ENCODE assay signal across 8 cellular contexts in the genomic region with DNA sequence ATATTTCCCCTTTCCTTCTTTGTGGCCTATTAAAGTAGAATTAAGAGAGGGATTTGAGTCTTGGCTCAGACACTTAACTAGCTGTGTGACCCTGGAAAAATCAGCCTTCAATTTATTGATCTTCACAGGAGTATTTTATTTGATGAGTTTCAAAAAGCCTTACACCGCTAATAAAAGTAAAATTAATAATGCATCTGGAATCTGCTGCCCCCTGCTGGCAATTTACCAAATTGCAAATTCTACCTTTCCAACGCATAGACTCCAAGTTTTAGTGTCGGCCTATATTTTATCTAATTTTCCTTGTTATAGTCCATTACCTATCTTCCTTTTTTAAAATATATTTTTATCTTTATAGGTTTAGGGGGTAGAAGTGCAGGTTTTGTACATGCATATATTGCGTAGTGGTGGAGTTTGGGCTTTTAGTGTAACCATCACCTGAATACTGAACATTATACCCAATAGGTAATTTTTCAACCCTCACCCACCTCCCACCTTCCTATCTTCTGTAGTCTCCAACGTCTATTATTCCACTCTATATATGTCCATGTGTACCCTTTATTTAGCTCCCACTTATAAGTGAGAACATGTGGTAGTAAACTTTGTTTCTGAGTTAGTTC. TPM values are rescaled to one million over a fixed set of nuclear protein-coding genes. Genes with fewer than 3 reads are reported as not detected.
A peak's percentile ranks its signal among the peaks of the same experiment; 100 is the strongest.
DNase-seq lines count a peak whose midpoint lies in the region; ATAC-seq, FAIRE-seq and TF ChIP-seq lines count a peak whose summit lies in the region.

No MANE protein-coding gene starts in this region.

- H3F3A ChIP-seq in DOHH2 (ENCODE audit: control insufficient read depth, insufficient read depth) = no peaks in the 10 kb centered on the region

- H3K4me2 ChIP-seq in DOHH2 (ENCODE audit: low read length) = no peak overlapping the region

- ATAC-seq in central memory CD8-positive, alpha-beta T cell (replicated peaks; ENCODE audit: extremely low read depth, poor library complexity, severe bottlenecking) = no peak

- H3K27ac ChIP-seq in DOHH2 (ENCODE audit: low read depth, low read length) = no peak overlapping the region
- no peak overlapping the region for H3K27ac ChIP-seq in HL-60 (replicated peaks)

- DNase-seq in HL-60 (ENCODE audit: low read depth in 1 of 2, low spot score in 1 of 2) = peak in 1 of 2 experiments; percentile 11
- peak; percentile 45 to 56 for DNase-seq in central memory CD8-positive, alpha-beta T cell (ENCODE audit: low spot score in 2 of 2)
- DNase-seq in lung microvascular endothelial cell (ENCODE audit: low read depth in 2 of 2) = peak; percentile 43 to 61
- peak; percentile 21 to 73 (median 29) for DNase-seq in stimulated activated naive CD4-positive, alpha-beta T cell (lab: John Stamatoyannopoulos, UW)
- no peak for DNase-seq in NCI-H187 treated with DMSO at 0.1 percent for 48 hours (lab: John Stamatoyannopoulos, UW)
- no peak for DNase-seq in HTR-8/SVneo (ENCODE audit: insufficient read length, low spot score)

- H3K4me3 ChIP-seq in DOHH2 (ENCODE audit: low read length) (no peak overlapping the region), HL-60 (replicated peaks; ENCODE audit: insufficient read depth, low read length) (no peak overlapping the region)

- no peak overlapping the region for H3K27ac Mint-ChIP-seq in central memory CD8-positive, alpha-beta T cell (ENCODE audit: low read depth)

- H3K4me1 Mint-ChIP-seq in central memory CD8-positive, alpha-beta T cell = peaks cover 2% of the 10 kb centered on the region

- peak; percentile 65 for TF ChIP-seq CTCF in DOHH2 (IDR thresholded peaks at IDR 0.05; ENCODE audit: low read depth, low read length, poor library complexity, severe bottlenecking)
- TF ChIP-seq CTCF in HL-60 (IDR thresholded peaks at IDR 0.05; ENCODE audit: insufficient read depth, low read length) = peak; percentile 57

- H3K9me2 ChIP-seq in DOHH2 (replicated peaks; ENCODE audit: control insufficient read depth, low read length) = no peaks in the 10 kb centered on the region

- no peaks in the 10 kb centered on the region for H3K9me3 Mint-ChIP-seq in central memory CD8-positive, alpha-beta T cell

- H3K9me3 ChIP-seq in DOHH2 (ENCODE audit: control insufficient read depth, insufficient read depth, low read length) = no peaks in the 10 kb centered on the region

- H3K79me2 ChIP-seq in DOHH2 (ENCODE audit: control insufficient read depth, low read length) = no peaks in the 10 kb centered on the region

- peak; percentile 85 for FAIRE-seq in TTC549 (lab: Jason Lieb, UNC)
- no peak for FAIRE-seq in HTR-8/SVneo (lab: Jason Lieb, UNC)

- H3K36me3 ChIP-seq in DOHH2 (ENCODE audit: control insufficient read depth, low read length) = 0 out of 2 replicates have a peak, but pooled peaks cover 3% of the 10 kb centered on the region

- no peaks in the 10 kb centered on the region for H4K20me1 ChIP-seq in DOHH2 (ENCODE audit: control insufficient read depth, insufficient read depth, low read depth, low read length)

- H3K27me3 ChIP-seq in DOHH2 (ENCODE audit: control insufficient read depth, low read length) = peaks cover 10% of the 10 kb centered on the region
- no peaks in the 10 kb centered on the region for H3K27me3 ChIP-seq in HL-60 (ENCODE audit: insufficient read depth, poor library complexity, severe bottlenecking)

- H3K4me1 ChIP-seq in DOHH2 (ENCODE audit: control insufficient read depth, low read length) = no peaks in the 10 kb centered on the region

- no peaks in the 10 kb centered on the region for H3K27me3 Mint-ChIP-seq in central memory CD8-positive, alpha-beta T cell

- H3K4me3 Mint-ChIP-seq in central memory CD8-positive, alpha-beta T cell = no peak overlapping the region

- H3K36me3 Mint-ChIP-seq in central memory CD8-positive, alpha-beta T cell (ENCODE audit: insufficient read depth) = peaks cover 5% of the 10 kb centered on the region

RNA-seq across cellular contexts. Expression of gene GOPC, which starts 46.3 kb away (rescaled TPM):
- 22.0 and 34.1 TPM in 2 replicates for total RNA-seq in lung microvascular endothelial cell

Comparison
In these comparisons a context has a peak if more than half of its experiments do, and no peak if none do; other contexts are left out.
1. DNase-seq: peak in central memory CD8-positive, alpha-beta T cell (2 of 2), lung microvascular endothelial cell (2 of 2) and stimulated activated naive CD4-positive, alpha-beta T cell (6 of 6); none in NCI-H187 treated with DMSO at 0.1 percent for 48 hours (single experiment) and HTR-8/SVneo (single experiment).